Comparison of ENCODE assay signal across 1 cellular context in the genomic region with DNA sequence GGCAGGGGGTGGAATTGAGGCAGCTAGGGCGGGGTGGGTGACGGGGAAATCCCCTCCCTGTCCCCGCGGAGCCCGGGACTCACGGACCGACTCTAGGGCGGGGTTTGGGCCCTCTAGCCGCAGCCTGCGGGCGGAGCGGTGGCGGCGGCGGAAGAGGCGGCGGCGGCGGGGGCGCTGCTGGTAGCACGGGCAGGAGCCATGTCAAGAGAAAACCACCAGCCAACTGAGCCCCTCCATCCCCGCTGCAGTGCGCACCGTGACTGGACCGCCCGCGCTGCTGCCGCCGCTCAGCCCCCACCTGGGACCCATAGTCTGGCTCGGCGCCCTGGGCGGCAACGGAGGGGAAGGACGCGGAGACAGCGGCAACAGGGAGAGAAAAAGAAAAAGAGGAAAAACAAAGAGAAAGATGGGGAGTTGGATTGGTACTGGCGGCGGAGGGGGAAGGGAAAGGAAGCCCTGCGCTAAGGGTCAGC.
A peak's percentile ranks its signal among the peaks of the same experiment; 100 is the strongest.
TF ChIP-seq lines count a peak whose summit lies in the region.

No MANE protein-coding gene starts in this region.

TF ChIP-seq in K562, 482 proteins besides CTCF, POLR2A, EP300 and RAD21 (continued from another document and continues in another):
- TF ChIP-seq MXD1 (CRISPR knock-in tag; IDR thresholded peaks at IDR 0.05; ENCODE audit: borderline replicate concordance, poor library complexity, severe bottlenecking) = no peak
- TF ChIP-seq TAF7 (tag; IDR thresholded peaks at IDR 0.05) = no peak
- TF ChIP-seq NR2C2 (CRISPR knock-in tag; IDR thresholded peaks at IDR 0.05) = no peak
- no peak for TF ChIP-seq NR2C2 (tag; IDR thresholded peaks at IDR 0.05)
- TF ChIP-seq HMGXB4 (CRISPR knock-in tag; IDR thresholded peaks at IDR 0.05) = no peak
- TF ChIP-seq GTF2B (IDR thresholded peaks at IDR 0.05; ENCODE audit: extremely low read depth, insufficient read length) = no peak
- no peak for TF ChIP-seq SAP30 (IDR thresholded peaks at IDR 0.05; ENCODE audit: borderline replicate concordance, insufficient read depth, low read depth, low read length, poor library complexity, severe bottlenecking)
- no peak for TF ChIP-seq DMBX1 (CRISPR knock-in tag; IDR thresholded peaks at IDR 0.05; ENCODE audit: borderline replicate concordance)
- TF ChIP-seq GTF2F1 (IDR thresholded peaks at IDR 0.05; ENCODE audit: low read depth, low read length) = no peak
- TF ChIP-seq ZNF766 (CRISPR knock-in tag; conservative IDR thresholded peaks at IDR 0.05) = no peak
- no peak for TF ChIP-seq TBP (optimal IDR thresholded peaks at IDR 0.05; ENCODE audit: low read depth, low read length)
- no peak for TF ChIP-seq SUPT5H (IDR thresholded peaks at IDR 0.05)
- TF ChIP-seq KAT2B (IDR thresholded peaks at IDR 0.05; ENCODE audit: low read depth, low read length) = no peak
- TF ChIP-seq, protein P1, sequence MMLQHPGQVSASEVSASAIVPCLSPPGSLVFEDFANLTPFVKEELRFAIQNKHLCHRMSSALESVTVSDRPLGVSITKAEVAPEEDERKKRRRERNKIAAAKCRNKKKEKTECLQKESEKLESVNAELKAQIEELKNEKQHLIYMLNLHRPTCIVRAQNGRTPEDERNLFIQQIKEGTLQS (IDR thresholded peaks at IDR 0.05) = no peak
- TF ChIP-seq, protein P1 (CRISPR knock-in tag; conservative IDR thresholded peaks at IDR 0.05) = no peak
- TF ChIP-seq ZNF282 (CRISPR knock-in tag; IDR thresholded peaks at IDR 0.05) = no peak
- TF ChIP-seq PTTG1 (tag; IDR thresholded peaks at IDR 0.05; ENCODE audit: low read depth) = no peak
- TF ChIP-seq, protein P2, sequence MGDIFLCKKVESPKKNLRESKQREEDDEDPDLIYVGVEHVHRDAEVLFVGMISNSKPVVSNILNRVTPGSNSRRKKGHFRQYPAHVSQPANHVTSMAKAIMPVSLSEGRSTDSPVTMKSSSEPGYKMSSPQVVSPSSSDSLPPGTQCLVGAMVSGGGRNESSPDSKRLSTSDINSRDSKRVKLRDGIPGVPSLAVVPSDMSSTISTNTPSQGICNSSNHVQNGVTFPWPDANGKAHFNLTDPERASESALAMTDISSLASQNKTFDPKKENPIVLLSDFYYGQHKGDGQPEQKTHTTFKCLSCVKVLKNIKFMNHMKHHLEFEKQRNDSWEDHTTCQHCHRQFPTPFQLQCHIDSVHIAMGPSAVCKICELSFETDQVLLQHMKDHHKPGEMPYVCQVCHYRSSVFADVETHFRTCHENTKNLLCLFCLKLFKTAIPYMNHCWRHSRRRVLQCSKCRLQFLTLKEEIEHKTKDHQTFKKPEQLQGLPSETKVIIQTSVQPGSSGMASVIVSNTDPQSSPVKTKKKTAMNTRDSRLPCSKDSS (IDR thresholded peaks at IDR 0.05; ENCODE audit: low read depth, partially characterized antibody) = no peak
- no peak for TF ChIP-seq ZNF41 (CRISPR knock-in tag; conservative IDR thresholded peaks at IDR 0.05)
- 0 out of 2 replicates have a peak, but pooled peaks have one; percentile 33 for TF ChIP-seq LCOR (CRISPR knock-in tag; IDR thresholded peaks at IDR 0.05)
- no peak for TF ChIP-seq SIX5 (IDR thresholded peaks at IDR 0.05; ENCODE audit: borderline replicate concordance in 1 of 2, insufficient read depth in 1 of 2, low read depth in 1 of 2, low read length in 2 of 2)
- TF ChIP-seq TCF7 (IDR thresholded peaks at IDR 0.05; ENCODE audit: borderline replicate concordance) = no peak
- no peak for TF ChIP-seq ZNF384 (IDR thresholded peaks at IDR 0.05; ENCODE audit: low read depth, low read length)
- TF ChIP-seq, protein P3, sequence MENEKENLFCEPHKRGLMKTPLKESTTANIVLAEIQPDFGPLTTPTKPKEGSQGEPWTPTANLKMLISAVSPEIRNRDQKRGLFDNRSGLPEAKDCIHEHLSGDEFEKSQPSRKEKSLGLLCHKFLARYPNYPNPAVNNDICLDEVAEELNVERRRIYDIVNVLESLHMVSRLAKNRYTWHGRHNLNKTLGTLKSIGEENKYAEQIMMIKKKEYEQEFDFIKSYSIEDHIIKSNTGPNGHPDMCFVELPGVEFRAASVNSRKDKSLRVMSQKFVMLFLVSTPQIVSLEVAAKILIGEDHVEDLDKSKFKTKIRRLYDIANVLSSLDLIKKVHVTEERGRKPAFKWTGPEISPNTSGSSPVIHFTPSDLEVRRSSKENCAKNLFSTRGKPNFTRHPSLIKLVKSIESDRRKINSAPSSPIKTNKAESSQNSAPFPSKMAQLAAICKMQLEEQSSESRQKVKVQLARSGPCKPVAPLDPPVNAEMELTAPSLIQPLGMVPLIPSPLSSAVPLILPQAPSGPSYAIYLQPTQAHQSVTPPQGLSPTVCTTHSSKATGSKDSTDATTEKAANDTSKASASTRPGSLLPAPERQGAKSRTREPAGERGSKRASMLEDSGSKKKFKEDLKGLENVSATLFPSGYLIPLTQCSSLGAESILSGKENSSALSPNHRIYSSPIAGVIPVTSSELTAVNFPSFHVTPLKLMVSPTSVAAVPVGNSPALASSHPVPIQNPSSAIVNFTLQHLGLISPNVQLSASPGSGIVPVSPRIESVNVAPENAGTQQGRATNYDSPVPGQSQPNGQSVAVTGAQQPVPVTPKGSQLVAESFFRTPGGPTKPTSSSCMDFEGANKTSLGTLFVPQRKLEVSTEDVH (IDR thresholded peaks at IDR 0.05; ENCODE audit: low read depth, partially characterized antibody) = no peak
- peak; percentile 92 for TF ChIP-seq ZFX (CRISPR knock-in tag; IDR thresholded peaks at IDR 0.05)
- no peak for TF ChIP-seq CEBPB (tag; IDR thresholded peaks at IDR 0.05)
- TF ChIP-seq KDM2B (CRISPR knock-in tag; IDR thresholded peaks at IDR 0.05) = no peak
- peak; percentile 77; the same call in 1 of the 2 replicates for TF ChIP-seq NR2F6 (CRISPR knock-in tag; IDR thresholded peaks at IDR 0.05)
- no peak for TF ChIP-seq ZNF583 (CRISPR knock-in tag; IDR thresholded peaks at IDR 0.05)
- TF ChIP-seq, protein P4, sequence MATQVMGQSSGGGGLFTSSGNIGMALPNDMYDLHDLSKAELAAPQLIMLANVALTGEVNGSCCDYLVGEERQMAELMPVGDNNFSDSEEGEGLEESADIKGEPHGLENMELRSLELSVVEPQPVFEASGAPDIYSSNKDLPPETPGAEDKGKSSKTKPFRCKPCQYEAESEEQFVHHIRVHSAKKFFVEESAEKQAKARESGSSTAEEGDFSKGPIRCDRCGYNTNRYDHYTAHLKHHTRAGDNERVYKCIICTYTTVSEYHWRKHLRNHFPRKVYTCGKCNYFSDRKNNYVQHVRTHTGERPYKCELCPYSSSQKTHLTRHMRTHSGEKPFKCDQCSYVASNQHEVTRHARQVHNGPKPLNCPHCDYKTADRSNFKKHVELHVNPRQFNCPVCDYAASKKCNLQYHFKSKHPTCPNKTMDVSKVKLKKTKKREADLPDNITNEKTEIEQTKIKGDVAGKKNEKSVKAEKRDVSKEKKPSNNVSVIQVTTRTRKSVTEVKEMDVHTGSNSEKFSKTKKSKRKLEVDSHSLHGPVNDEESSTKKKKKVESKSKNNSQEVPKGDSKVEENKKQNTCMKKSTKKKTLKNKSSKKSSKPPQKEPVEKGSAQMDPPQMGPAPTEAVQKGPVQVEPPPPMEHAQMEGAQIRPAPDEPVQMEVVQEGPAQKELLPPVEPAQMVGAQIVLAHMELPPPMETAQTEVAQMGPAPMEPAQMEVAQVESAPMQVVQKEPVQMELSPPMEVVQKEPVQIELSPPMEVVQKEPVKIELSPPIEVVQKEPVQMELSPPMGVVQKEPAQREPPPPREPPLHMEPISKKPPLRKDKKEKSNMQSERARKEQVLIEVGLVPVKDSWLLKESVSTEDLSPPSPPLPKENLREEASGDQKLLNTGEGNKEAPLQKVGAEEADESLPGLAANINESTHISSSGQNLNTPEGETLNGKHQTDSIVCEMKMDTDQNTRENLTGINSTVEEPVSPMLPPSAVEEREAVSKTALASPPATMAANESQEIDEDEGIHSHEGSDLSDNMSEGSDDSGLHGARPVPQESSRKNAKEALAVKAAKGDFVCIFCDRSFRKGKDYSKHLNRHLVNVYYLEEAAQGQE (CRISPR knock-in tag; IDR thresholded peaks at IDR 0.05; ENCODE audit: low read depth) = no peak; the same call in 1 of the 2 replicates
- peak; percentile 99 for TF ChIP-seq ZBTB1 (CRISPR knock-in tag; IDR thresholded peaks at IDR 0.05; ENCODE audit: borderline replicate concordance, low read depth)
- TF ChIP-seq, protein P5, sequence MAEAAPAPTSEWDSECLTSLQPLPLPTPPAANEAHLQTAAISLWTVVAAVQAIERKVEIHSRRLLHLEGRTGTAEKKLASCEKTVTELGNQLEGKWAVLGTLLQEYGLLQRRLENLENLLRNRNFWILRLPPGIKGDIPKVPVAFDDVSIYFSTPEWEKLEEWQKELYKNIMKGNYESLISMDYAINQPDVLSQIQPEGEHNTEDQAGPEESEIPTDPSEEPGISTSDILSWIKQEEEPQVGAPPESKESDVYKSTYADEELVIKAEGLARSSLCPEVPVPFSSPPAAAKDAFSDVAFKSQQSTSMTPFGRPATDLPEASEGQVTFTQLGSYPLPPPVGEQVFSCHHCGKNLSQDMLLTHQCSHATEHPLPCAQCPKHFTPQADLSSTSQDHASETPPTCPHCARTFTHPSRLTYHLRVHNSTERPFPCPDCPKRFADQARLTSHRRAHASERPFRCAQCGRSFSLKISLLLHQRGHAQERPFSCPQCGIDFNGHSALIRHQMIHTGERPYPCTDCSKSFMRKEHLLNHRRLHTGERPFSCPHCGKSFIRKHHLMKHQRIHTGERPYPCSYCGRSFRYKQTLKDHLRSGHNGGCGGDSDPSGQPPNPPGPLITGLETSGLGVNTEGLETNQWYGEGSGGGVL (CRISPR knock-in tag; IDR thresholded peaks at IDR 0.05) = no peak
- no peak for TF ChIP-seq GABPA (tag; conservative IDR thresholded peaks at IDR 0.05; ENCODE audit: low read depth)
- no peak for TF ChIP-seq ZBTB8A (IDR thresholded peaks at IDR 0.05; ENCODE audit: partially characterized antibody)
- no peak for TF ChIP-seq ZNF79 (CRISPR knock-in tag; IDR thresholded peaks at IDR 0.05; ENCODE audit: low read depth)
- TF ChIP-seq PURB (CRISPR knock-in tag; IDR thresholded peaks at IDR 0.05; ENCODE audit: low read depth) = no peak
- no peak for TF ChIP-seq ZNF3 (CRISPR knock-in tag; IDR thresholded peaks at IDR 0.05)
- no peak for TF ChIP-seq ZNF551 (CRISPR knock-in tag; IDR thresholded peaks at IDR 0.05)
- TF ChIP-seq BCOR (IDR thresholded peaks at IDR 0.05) = no peak
- TF ChIP-seq MIER1 (IDR thresholded peaks at IDR 0.05; ENCODE audit: low read depth) = no peak
- TF ChIP-seq, protein P6, sequence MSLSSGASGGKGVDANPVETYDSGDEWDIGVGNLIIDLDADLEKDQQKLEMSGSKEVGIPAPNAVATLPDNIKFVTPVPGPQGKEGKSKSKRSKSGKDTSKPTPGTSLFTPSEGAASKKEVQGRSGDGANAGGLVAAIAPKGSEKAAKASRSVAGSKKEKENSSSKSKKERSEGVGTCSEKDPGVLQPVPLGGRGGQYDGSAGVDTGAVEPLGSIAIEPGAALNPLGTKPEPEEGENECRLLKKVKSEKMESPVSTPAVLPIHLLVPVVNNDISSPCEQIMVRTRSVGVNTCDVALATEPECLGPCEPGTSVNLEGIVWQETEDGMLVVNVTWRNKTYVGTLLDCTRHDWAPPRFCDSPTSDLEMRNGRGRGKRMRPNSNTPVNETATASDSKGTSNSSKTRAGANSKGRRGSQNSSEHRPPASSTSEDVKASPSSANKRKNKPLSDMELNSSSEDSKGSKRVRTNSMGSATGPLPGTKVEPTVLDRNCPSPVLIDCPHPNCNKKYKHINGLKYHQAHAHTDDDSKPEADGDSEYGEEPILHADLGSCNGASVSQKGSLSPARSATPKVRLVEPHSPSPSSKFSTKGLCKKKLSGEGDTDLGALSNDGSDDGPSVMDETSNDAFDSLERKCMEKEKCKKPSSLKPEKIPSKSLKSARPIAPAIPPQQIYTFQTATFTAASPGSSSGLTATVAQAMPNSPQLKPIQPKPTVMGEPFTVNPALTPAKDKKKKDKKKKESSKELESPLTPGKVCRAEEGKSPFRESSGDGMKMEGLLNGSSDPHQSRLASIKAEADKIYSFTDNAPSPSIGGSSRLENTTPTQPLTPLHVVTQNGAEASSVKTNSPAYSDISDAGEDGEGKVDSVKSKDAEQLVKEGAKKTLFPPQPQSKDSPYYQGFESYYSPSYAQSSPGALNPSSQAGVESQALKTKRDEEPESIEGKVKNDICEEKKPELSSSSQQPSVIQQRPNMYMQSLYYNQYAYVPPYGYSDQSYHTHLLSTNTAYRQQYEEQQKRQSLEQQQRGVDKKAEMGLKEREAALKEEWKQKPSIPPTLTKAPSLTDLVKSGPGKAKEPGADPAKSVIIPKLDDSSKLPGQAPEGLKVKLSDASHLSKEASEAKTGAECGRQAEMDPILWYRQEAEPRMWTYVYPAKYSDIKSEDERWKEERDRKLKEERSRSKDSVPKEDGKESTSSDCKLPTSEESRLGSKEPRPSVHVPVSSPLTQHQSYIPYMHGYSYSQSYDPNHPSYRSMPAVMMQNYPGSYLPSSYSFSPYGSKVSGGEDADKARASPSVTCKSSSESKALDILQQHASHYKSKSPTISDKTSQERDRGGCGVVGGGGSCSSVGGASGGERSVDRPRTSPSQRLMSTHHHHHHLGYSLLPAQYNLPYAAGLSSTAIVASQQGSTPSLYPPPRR (CRISPR knock-in tag; IDR thresholded peaks at IDR 0.05; ENCODE audit: borderline replicate concordance) = peak; percentile 83; the same call in 1 of the 2 replicates
